ENCODE assay signal across 19 cellular contexts in the genomic region with DNA sequence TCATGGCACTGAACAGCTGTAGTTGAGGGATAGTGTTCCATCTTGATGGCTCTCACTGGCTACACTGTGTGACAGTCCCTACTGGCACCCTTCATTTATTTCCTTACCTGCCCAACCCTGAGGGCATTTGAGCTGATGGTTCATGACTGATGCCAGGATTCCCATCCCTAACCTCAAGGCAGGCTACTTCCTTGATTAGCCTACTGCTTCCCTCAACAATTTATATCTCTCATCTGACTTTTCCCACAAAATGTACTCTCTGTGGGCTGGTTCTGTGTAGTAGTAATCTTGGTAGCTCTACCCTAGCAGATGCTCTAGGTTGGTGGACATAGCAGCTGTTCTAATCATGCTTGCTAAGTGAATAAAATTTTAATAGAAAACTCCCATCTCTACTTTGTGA.
DNase-seq lines count a peak whose midpoint lies in the region; ATAC-seq, FAIRE-seq and TF ChIP-seq lines count a peak whose summit lies in the region.
"Had no signal": no experiment of that assay in that cellular context is flagged by ENCODE, and none has a peak within 500 bp of the region (broad histone marks: within the 10 kb centered on the region; RNA-seq: fewer than 3 reads in every experiment).

No MANE protein-coding gene starts in this region.

- H3K9me3 ChIP-seq in body of pancreas, result no peaks in the 10 kb centered on the region
- H3K9me3 ChIP-seq in kidney (ENCODE audit: control insufficient read depth in 1 of 2, low read length in 2 of 2), result no peaks in the 10 kb centered on the region
- no peaks in the 10 kb centered on the region for H3K9me3 ChIP-seq in psoas muscle
- H3K9me3 ChIP-seq: lower lobe of right lung had no signal

- no peak for TF ChIP-seq POLR2A in body of pancreas (IDR thresholded peaks at IDR 0.05)
- TF ChIP-seq POLR2A in GM18505 (IDR thresholded peaks at IDR 0.05; ENCODE audit: borderline replicate concordance, extremely low read depth, insufficient read depth, insufficient read length), result no peak

- no peak for DNase-seq in body of pancreas
- DNase-seq in kidney, result no peak
- DNase-seq in psoas muscle, result no peak
- DNase-seq in left ventricle myocardium superior, result no peak
- DNase-seq in NCI-H1930 (lab: John Stamatoyannopoulos, UW), result no peak
- no peak for DNase-seq in NCI-H2171 (lab: John Stamatoyannopoulos, UW)
- DNase-seq: activated CD4-positive, alpha-beta T cell treated with anti-CD3 and anti-CD28 coated beads, Interleukin-2, amount 50 U/mL, for 48 hours; H7; hypothalamus; Karpas-422; lower lobe of right lung; NCI-H187 treated with DMSO at 0.1 percent for 48 hours; OCI-M1; SHP77; stimulated activated CD4-positive, alpha-beta T cell treated with anti-CD3 and anti-CD28 coated beads, Interleukin-1b, Interleukin-23, amount 100 ng/mL, for 48 hours had no signal

- H3K4me1 ChIP-seq in body of pancreas (peaks cover 39% of the 10 kb centered on the region), kidney (ENCODE audit: control insufficient read depth in 1 of 2, insufficient read depth in 1 of 2, low read depth in 1 of 2, low read length in 2 of 2) (peaks cover 16 to 26% of the 10 kb centered on the region in 2 donors), psoas muscle (peaks cover 41% of the 10 kb centered on the region)

- intact Hi-C loops in body of pancreas (cut with DNase I), result no loop called here
- intact Hi-C loops in kidney (cut with DNase I), result no loop called here
- intact Hi-C loops in psoas muscle (cut with DNase I), result no loop called here
- intact Hi-C loops in left ventricle myocardium superior (cut with micrococcal nuclease), result no loop called here

- H3K4me3 ChIP-seq in body of pancreas, result no peak overlapping the region
- peak overlapping the region in 1 of 2 donors; percentile 8 for H3K4me3 ChIP-seq in kidney (ENCODE audit: low read length in 2 of 2)
- H3K4me3 ChIP-seq in psoas muscle, result no peak overlapping the region
- H3K4me3 ChIP-seq: lower lobe of right lung, skin epidermis had no signal

- FAIRE-seq in kidney (lab: Jason Lieb, UNC), result no peak
- FAIRE-seq: frontal cortex, GM12892 had no signal

- peak overlapping the region in 1 of 2 donors; percentile 20 for H3K9ac ChIP-seq in kidney (ENCODE audit: low read length in 2 of 2)

- H3K36me3 ChIP-seq in body of pancreas (replicated peaks in 1 of 2; ENCODE audit: insufficient read depth in 1 of 2, low read depth in 2 of 2) (no peaks in the 10 kb centered on the region), kidney (ENCODE audit: control insufficient read depth in 1 of 2, insufficient read depth in 2 of 2, low read length in 2 of 2) (no peaks in the 10 kb centered on the region), psoas muscle (ENCODE audit: insufficient read depth in 1 of 2, low read depth in 1 of 2) (no peaks in the 10 kb centered on the region)
- H3K36me3 ChIP-seq: lower lobe of right lung had no signal

- H3K27me3 ChIP-seq in body of pancreas (no peaks in the 10 kb centered on the region), psoas muscle (ENCODE audit: insufficient read depth in 3 of 3, low read length in 2 of 3) (no peaks in the 10 kb centered on the region)

- ATAC-seq in body of pancreas (no peak), psoas muscle (peak in 3 of 4 donors; percentile 10 to 32 (median 28)), GM18505 (IDR thresholded peaks at IDR 0.05; ENCODE audit: unreplicated experiment) (no peak), left ventricle myocardium superior (no peak)
- ATAC-seq: lower lobe of right lung had no signal

- H3K27ac ChIP-seq in body of pancreas, result peak overlapping the region in 3 of 4 donors; percentile 62 to 66 (median 64)
- H3K27ac ChIP-seq in kidney (ENCODE audit: low read depth in 2 of 2, low read length in 2 of 2), result peak overlapping the region; percentile 51 to 74
- H3K27ac ChIP-seq in psoas muscle, result peak overlapping the region; percentile 26
- H3K27ac ChIP-seq: lower lobe of right lung had no signal

- TF ChIP-seq CTCF in body of pancreas (IDR thresholded peaks at IDR 0.05), result no peak
- TF ChIP-seq CTCF in kidney (IDR thresholded peaks at IDR 0.05; ENCODE audit: borderline replicate concordance, extremely low read depth, insufficient read depth), result no peak
- TF ChIP-seq CTCF in psoas muscle (IDR thresholded peaks at IDR 0.05), result no peak

Comparison
In these comparisons a context has a peak if more than half of its experiments do, and no peak if none do; other contexts are left out.
1. ATAC-seq: peak in psoas muscle (3 of 4); none in body of pancreas (single experiment), GM18505 (single experiment) and left ventricle myocardium superior (single experiment).
2. Peak in every context shown above with its lines, with median percentiles within 50 percentile points of each other: H3K27ac ChIP-seq.